ENCODE assay signal across 21 cellular contexts in genomic region chr19:46361915-46362314, GRCh38. TPM values are rescaled to one million over a fixed set of nuclear protein-coding genes. Genes with fewer than 3 reads are reported as not detected.
DNase-seq lines count a peak whose midpoint lies in the region; ATAC-seq and TF ChIP-seq lines count a peak whose summit lies in the region.
"Had no signal": no experiment of that assay in that cellular context is flagged by ENCODE, and none has a peak within 500 bp of the region (broad histone marks: within the 10 kb centered on the region; RNA-seq: fewer than 3 reads in every experiment).

No MANE protein-coding gene starts in this region.

- H3K4me1 ChIP-seq in breast epithelium, result no peaks in the 10 kb centered on the region
- H3K4me1 ChIP-seq: testis had no signal

- BruUV-seq in MCF 10A (replicated peaks; lab: Mats Ljungman, UMichigan), result no TSS peak

- intact Hi-C loops in MCF 10A (cut with micrococcal nuclease), result no loop called here
- intact Hi-C loops in breast epithelium (cut with DNase I; ENCODE audit: low total_unique reads), result no loop called here
- intact Hi-C loops in lower leg skin (cut with DNase I; ENCODE audit: low total_unique reads), result no loop called here

- H3K4me3 Mint-ChIP-seq in MCF 10A (ENCODE audit: unreplicated experiment), result no peak overlapping the region
- peak overlapping the region; percentile 71 for H3K4me3 Mint-ChIP-seq in central memory CD8-positive, alpha-beta T cell
- H3K4me3 Mint-ChIP-seq in stimulated activated naive CD8-positive, alpha-beta T cell treated with anti-CD3 and anti-CD28 coated beads, Interleukin-15, amount 100 ng/mL, for 72 hours, result peak overlapping the region; percentile 44 to 49
- H3K4me3 Mint-ChIP-seq: H9 had no signal

- no peaks in the 10 kb centered on the region for H3K27me3 ChIP-seq in breast epithelium
- H3K27me3 ChIP-seq: hepatocyte, testis had no signal

- DNase-seq in MCF 10A (ENCODE audit: unreplicated experiment), result no peak
- DNase-seq in breast epithelium (ENCODE audit: low spot score in 2 of 2), result no peak
- no peak for DNase-seq in central memory CD8-positive, alpha-beta T cell (ENCODE audit: low spot score in 2 of 2)
- DNase-seq in stimulated activated naive CD8-positive, alpha-beta T cell treated with anti-CD3 and anti-CD28 coated beads, Interleukin-15, amount 100 ng/mL, for 72 hours, result no peak
- no peak for DNase-seq in lower leg skin (ENCODE audit: low spot score in 2 of 2)
- no peak for DNase-seq in NCI-H82 (lab: John Stamatoyannopoulos, UW)
- DNase-seq: DMS 273 treated with DMSO at 0.1 percent for 48 hours; effector CD4-positive, alpha-beta T cell; H9; NCI-H187 treated with DMSO at 0.1 percent for 48 hours; nucleus accumbens; SIG-M5; T1000; testis had no signal

- no peaks in the 10 kb centered on the region for H3K27me3 Mint-ChIP-seq in MCF 10A (ENCODE audit: insufficient read depth, unreplicated experiment)
- no peaks in the 10 kb centered on the region for H3K27me3 Mint-ChIP-seq in central memory CD8-positive, alpha-beta T cell
- no peaks in the 10 kb centered on the region for H3K27me3 Mint-ChIP-seq in stimulated activated naive CD8-positive, alpha-beta T cell treated with anti-CD3 and anti-CD28 coated beads, Interleukin-15, amount 100 ng/mL, for 72 hours

- POLR2A ChIA-PET in MCF 10A (lab: Yijun Ruan, JAX), result interaction anchor here (0.6 to 1.5 kb wide), 3 partner anchors 10 to 72 kb away, joined by 3 to 4 read pairs (median 3); no protein-coding TSS in a partner anchor

- ATAC-seq in SK-N-SH treated with all-trans-retinoic acid at 6 μM for 48 hours (peak; percentile 57), HG02571 (IDR thresholded peaks at IDR 0.05; ENCODE audit: unreplicated experiment) (no peak)
- peak; percentile 99 for ATAC-seq in central memory CD8-positive, alpha-beta T cell (replicated peaks; ENCODE audit: extremely low read depth, poor library complexity, severe bottlenecking)
- peak; percentile 80 for ATAC-seq in stimulated activated naive CD8-positive, alpha-beta T cell treated with anti-CD3 and anti-CD28 coated beads, Interleukin-15, amount 100 ng/mL, for 72 hours
- ATAC-seq: sciatic nerve had no signal

- 67 to 74% methylated on average over 2 of the region's 2 CpGs for WGBS in lower leg skin, 2 donors

- peak overlapping the region; percentile 20 for H3K27ac Mint-ChIP-seq in MCF 10A (ENCODE audit: low read depth, unreplicated experiment)
- peak overlapping the region; percentile 7 for H3K27ac Mint-ChIP-seq in central memory CD8-positive, alpha-beta T cell (ENCODE audit: low read depth)
- peak overlapping the region in 1 of 2 donors; percentile 5 for H3K27ac Mint-ChIP-seq in stimulated activated naive CD8-positive, alpha-beta T cell treated with anti-CD3 and anti-CD28 coated beads, Interleukin-15, amount 100 ng/mL, for 72 hours

- H3K27ac ChIP-seq in breast epithelium, result no peak overlapping the region
- H3K27ac ChIP-seq: hepatocyte, testis had no signal

- peaks cover 83% of the 10 kb centered on the region for H3K36me3 Mint-ChIP-seq in MCF 10A (ENCODE audit: insufficient read depth, unreplicated experiment)
- peaks cover 11% of the 10 kb centered on the region for H3K36me3 Mint-ChIP-seq in central memory CD8-positive, alpha-beta T cell (ENCODE audit: insufficient read depth)

- no peak for TF ChIP-seq POLR2A in breast epithelium (IDR thresholded peaks at IDR 0.05)
- TF ChIP-seq POLR2A in lower leg skin (IDR thresholded peaks at IDR 0.05), result no peak

- H3K4me1 Mint-ChIP-seq in MCF 10A (ENCODE audit: insufficient read depth, unreplicated experiment), result peaks cover 7% of the 10 kb centered on the region
- H3K4me1 Mint-ChIP-seq in central memory CD8-positive, alpha-beta T cell, result peaks cover 51% of the 10 kb centered on the region
- peaks cover 39% of the 10 kb centered on the region for H3K4me1 Mint-ChIP-seq in stimulated activated naive CD8-positive, alpha-beta T cell treated with anti-CD3 and anti-CD28 coated beads, Interleukin-15, amount 100 ng/mL, for 72 hours

- no peaks in the 10 kb centered on the region for H3K36me3 ChIP-seq in breast epithelium

- CTCF ChIA-PET in MCF 10A (lab: Yijun Ruan, JAX), result interaction anchor here (0.6 kb wide), 2 partner anchors 140 to 341 kb away, joined by 3 to 4 read pairs; no protein-coding TSS in a partner anchor

- no peaks in the 10 kb centered on the region for H3K9me3 ChIP-seq in breast epithelium
- H3K9me3 ChIP-seq: testis had no signal

- H3K9me3 Mint-ChIP-seq in MCF 10A (ENCODE audit: unreplicated experiment), result no peaks in the 10 kb centered on the region
- H3K9me3 Mint-ChIP-seq in central memory CD8-positive, alpha-beta T cell, result no peaks in the 10 kb centered on the region
- H3K9me3 Mint-ChIP-seq in stimulated activated naive CD8-positive, alpha-beta T cell treated with anti-CD3 and anti-CD28 coated beads, Interleukin-15, amount 100 ng/mL, for 72 hours, result no peaks in the 10 kb centered on the region
- H3K9me3 Mint-ChIP-seq: H9 had no signal

- H3K4me3 ChIP-seq in breast epithelium (no peak overlapping the region), lower leg skin (ENCODE audit: low read depth, poor library complexity, severe bottlenecking) (no peak overlapping the region)
- H3K4me3 ChIP-seq: hepatocyte, testis had no signal

- TF ChIP-seq CTCF in MCF 10A (IDR thresholded peaks at IDR 0.05; ENCODE audit: unreplicated experiment) (no peak), breast epithelium (IDR thresholded peaks at IDR 0.05) (no peak), lower leg skin (IDR thresholded peaks at IDR 0.05) (no peak)

TF ChIP-seq in SK-N-SH treated with all-trans-retinoic acid at 6 μM for 48 hours, 23 proteins besides CTCF, POLR2A, EP300 and RAD21:
- no peak for TF ChIP-seq TOX (CRISPR knock-in tag; IDR thresholded peaks at IDR 0.05; ENCODE audit: borderline replicate concordance)
- TF ChIP-seq CSDC2 (CRISPR knock-in tag; IDR thresholded peaks at IDR 0.05), result no peak
- no peak for TF ChIP-seq PPARA (CRISPR knock-in tag; IDR thresholded peaks at IDR 0.05; ENCODE audit: borderline replicate concordance)
- TF ChIP-seq TCF4 (CRISPR knock-in tag; IDR thresholded peaks at IDR 0.05; ENCODE audit: borderline replicate concordance), result no peak
- TF ChIP-seq ZNF565 (CRISPR knock-in tag; conservative IDR thresholded peaks at IDR 0.05; ENCODE audit: low read depth), result no peak
- no peak for TF ChIP-seq SNAI2 (CRISPR knock-in tag; IDR thresholded peaks at IDR 0.05)
- TF ChIP-seq ZFP3 (CRISPR knock-in tag; IDR thresholded peaks at IDR 0.05), result no peak
- TF ChIP-seq TSHZ2 (CRISPR knock-in tag; IDR thresholded peaks at IDR 0.05), result no peak
- no peak for TF ChIP-seq ZC3H10 (CRISPR knock-in tag; IDR thresholded peaks at IDR 0.05)
- TF ChIP-seq ESRRG (CRISPR knock-in tag; IDR thresholded peaks at IDR 0.05), result no peak
- TF ChIP-seq, protein P1, sequence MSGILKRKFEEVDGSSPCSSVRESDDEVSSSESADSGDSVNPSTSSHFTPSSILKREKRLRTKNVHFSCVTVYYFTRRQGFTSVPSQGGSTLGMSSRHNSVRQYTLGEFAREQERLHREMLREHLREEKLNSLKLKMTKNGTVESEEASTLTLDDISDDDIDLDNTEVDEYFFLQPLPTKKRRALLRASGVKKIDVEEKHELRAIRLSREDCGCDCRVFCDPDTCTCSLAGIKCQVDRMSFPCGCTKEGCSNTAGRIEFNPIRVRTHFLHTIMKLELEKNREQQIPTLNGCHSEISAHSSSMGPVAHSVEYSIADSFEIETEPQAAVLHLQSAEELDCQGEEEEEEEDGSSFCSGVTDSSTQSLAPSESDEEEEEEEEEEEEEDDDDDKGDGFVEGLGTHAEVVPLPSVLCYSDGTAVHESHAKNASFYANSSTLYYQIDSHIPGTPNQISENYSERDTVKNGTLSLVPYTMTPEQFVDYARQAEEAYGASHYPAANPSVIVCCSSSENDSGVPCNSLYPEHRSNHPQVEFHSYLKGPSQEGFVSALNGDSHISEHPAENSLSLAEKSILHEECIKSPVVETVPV (CRISPR knock-in tag; IDR thresholded peaks at IDR 0.05), result no peak

RNA-seq across cellular contexts. Expression of gene PPP5C, which starts 15.0 kb away (rescaled TPM):
- total RNA-seq in MCF 10A (2022) (75.6 and 81.5 TPM in 2 replicates), breast epithelium (10 to 100 TPM; 41.3 to 72.4 (median 58.7) TPM), lower leg skin (10 to 100 TPM; 32.0 to 63.1 (median 48.4) TPM)

RNA-seq across cellular contexts. Expression of gene CCDC8, which starts 51.4 kb away (rescaled TPM):
- not detected in 2 replicates for total RNA-seq in MCF 10A (2022)
- total RNA-seq in breast epithelium, result 10 to 100 TPM in 2 of 3 donors, 1 to 10 TPM in 1; 2.2 to 29.7 (median 16.4) TPM
- total RNA-seq in lower leg skin, result 10 to 100 TPM in 1 of 4 donors, 1 to 10 TPM in 3; 1.1 to 11.5 (median 4.2) TPM
- total RNA-seq: HT-29, mononuclear cell, NCI-H460 had no signal
